In the genomic region with DNA sequence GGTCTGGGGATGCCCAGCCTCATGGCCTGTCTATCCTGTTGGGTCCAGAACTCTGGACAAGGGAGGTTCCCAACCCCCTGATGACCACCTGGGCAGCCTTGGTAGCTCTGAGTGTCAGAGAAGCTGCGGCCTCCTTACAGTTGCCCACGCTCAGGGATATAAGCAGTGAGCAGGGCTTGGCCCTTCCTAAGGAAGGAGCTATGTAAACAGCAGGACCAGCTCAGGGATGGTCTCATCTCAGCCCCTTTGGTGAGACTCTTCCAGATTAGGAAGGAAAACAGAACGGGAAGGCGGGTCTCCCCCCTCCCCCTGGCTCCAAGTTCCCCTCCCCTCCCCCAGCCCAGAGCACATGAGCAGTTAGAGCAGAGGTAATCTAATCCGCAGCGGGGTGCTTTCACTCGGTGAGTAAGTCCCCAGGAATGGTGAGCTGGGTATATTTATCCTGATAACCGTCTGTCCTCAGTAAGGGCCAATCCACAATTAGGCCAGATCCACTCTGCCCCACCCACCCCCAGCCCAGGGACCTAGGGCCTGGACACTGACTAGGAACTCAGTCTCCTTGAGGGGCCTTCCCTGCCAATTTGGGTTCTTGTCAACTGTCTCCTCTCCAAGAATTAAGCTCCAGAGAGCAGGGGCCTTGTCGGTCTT, we compare ENCODE assay signal across 1 cellular context.
TF ChIP-seq lines count a peak whose summit lies in the region.

No MANE protein-coding gene starts in this region.

TF ChIP-seq in K562, 482 proteins besides CTCF, POLR2A, EP300 and RAD21 (continued from another document):
- TF ChIP-seq, protein P1, sequence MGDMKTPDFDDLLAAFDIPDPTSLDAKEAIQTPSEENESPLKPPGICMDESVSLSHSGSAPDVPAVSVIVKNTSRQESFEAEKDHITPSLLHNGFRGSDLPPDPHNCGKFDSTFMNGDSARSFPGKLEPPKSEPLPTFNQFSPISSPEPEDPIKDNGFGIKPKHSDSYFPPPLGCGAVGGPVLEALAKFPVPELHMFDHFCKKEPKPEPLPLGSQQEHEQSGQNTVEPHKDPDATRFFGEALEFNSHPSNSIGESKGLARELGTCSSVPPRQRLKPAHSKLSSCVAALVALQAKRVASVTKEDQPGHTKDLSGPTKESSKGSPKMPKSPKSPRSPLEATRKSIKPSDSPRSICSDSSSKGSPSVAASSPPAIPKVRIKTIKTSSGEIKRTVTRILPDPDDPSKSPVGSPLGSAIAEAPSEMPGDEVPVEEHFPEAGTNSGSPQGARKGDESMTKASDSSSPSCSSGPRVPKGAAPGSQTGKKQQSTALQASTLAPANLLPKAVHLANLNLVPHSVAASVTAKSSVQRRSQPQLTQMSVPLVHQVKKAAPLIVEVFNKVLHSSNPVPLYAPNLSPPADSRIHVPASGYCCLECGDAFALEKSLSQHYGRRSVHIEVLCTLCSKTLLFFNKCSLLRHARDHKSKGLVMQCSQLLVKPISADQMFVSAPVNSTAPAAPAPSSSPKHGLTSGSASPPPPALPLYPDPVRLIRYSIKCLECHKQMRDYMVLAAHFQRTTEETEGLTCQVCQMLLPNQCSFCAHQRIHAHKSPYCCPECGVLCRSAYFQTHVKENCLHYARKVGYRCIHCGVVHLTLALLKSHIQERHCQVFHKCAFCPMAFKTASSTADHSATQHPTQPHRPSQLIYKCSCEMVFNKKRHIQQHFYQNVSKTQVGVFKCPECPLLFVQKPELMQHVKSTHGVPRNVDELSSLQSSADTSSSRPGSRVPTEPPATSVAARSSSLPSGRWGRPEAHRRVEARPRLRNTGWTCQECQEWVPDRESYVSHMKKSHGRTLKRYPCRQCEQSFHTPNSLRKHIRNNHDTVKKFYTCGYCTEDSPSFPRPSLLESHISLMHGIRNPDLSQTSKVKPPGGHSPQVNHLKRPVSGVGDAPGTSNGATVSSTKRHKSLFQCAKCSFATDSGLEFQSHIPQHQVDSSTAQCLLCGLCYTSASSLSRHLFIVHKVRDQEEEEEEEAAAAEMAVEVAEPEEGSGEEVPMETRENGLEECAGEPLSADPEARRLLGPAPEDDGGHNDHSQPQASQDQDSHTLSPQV (IDR thresholded peaks at IDR 0.05), result peak; percentile 17; the same call in 1 of the 2 replicates
- TF ChIP-seq, protein P2, sequence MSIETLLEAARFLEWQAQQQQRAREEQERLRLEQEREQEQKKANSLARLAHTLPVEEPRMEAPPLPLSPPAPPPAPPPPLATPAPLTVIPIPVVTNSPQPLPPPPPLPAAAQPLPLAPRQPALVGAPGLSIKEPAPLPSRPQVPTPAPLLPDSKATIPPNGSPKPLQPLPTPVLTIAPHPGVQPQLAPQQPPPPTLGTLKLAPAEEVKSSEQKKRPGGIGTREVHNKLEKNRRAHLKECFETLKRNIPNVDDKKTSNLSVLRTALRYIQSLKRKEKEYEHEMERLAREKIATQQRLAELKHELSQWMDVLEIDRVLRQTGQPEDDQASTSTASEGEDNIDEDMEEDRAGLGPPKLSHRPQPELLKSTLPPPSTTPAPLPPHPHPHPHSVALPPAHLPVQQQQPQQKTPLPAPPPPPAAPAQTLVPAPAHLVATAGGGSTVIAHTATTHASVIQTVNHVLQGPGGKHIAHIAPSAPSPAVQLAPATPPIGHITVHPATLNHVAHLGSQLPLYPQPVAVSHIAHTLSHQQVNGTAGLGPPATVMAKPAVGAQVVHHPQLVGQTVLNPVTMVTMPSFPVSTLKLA (conservative IDR thresholded peaks at IDR 0.05), result peak; percentile 38 to 68; a peak in 2 of 4 replicates
- TF ChIP-seq HDAC2 (IDR thresholded peaks at IDR 0.05), result no peak
- TF ChIP-seq ZNF165 (CRISPR knock-in tag; IDR thresholded peaks at IDR 0.05; ENCODE audit: borderline replicate concordance), result no peak
- TF ChIP-seq ARID1B (IDR thresholded peaks at IDR 0.05), result peak; percentile 83
- TF ChIP-seq, protein P3, sequence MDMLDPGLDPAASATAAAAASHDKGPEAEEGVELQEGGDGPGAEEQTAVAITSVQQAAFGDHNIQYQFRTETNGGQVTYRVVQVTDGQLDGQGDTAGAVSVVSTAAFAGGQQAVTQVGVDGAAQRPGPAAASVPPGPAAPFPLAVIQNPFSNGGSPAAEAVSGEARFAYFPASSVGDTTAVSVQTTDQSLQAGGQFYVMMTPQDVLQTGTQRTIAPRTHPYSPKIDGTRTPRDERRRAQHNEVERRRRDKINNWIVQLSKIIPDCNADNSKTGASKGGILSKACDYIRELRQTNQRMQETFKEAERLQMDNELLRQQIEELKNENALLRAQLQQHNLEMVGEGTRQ (CRISPR knock-in tag; IDR thresholded peaks at IDR 0.05), result no peak
- TF ChIP-seq MYC (IDR thresholded peaks at IDR 0.05; ENCODE audit: low read depth, low read length), result peak; percentile 77
- no peak for TF ChIP-seq MYC (CRISPR knock-in tag; IDR thresholded peaks at IDR 0.05; ENCODE audit: borderline replicate concordance, low read depth)
- TF ChIP-seq TAL1 (IDR thresholded peaks at IDR 0.05), result peak; percentile 46; the same call in 1 of the 2 replicates
- no peak for TF ChIP-seq MYNN (IDR thresholded peaks at IDR 0.05)
- no peak for TF ChIP-seq MYNN (CRISPR knock-in tag; IDR thresholded peaks at IDR 0.05)
- no peak for TF ChIP-seq PTRF (tag; IDR thresholded peaks at IDR 0.05)
